In genomic region chr7:500521-501420, GRCh38 we compare ENCODE assay signal across 1 cellular context.
TF ChIP-seq lines count a peak whose summit lies in the region.

No MANE protein-coding gene starts in this region.

TF ChIP-seq in HepG2, 621 proteins besides CTCF, POLR2A, EP300 and RAD21:
- no peak for TF ChIP-seq GMEB1 (CRISPR knock-in tag; IDR thresholded peaks at IDR 0.05; ENCODE audit: borderline replicate concordance)
- TF ChIP-seq ZHX1 (CRISPR knock-in tag; IDR thresholded peaks at IDR 0.05; ENCODE audit: low read depth), result no peak
- TF ChIP-seq ZBTB38 (CRISPR knock-in tag; IDR thresholded peaks at IDR 0.05), result 0 out of 2 replicates have a peak, but pooled peaks have one; percentile 21
- no peak for TF ChIP-seq POLR2AphosphoS2 (IDR thresholded peaks at IDR 0.05; ENCODE audit: low read depth, low read length)
- TF ChIP-seq ZNF629 (CRISPR knock-in tag; conservative IDR thresholded peaks at IDR 0.05), result no peak
- TF ChIP-seq HMG20B (CRISPR knock-in tag; conservative IDR thresholded peaks at IDR 0.05), result no peak
